Comparison of ENCODE assay signal across 24 cellular contexts in the genomic region with DNA sequence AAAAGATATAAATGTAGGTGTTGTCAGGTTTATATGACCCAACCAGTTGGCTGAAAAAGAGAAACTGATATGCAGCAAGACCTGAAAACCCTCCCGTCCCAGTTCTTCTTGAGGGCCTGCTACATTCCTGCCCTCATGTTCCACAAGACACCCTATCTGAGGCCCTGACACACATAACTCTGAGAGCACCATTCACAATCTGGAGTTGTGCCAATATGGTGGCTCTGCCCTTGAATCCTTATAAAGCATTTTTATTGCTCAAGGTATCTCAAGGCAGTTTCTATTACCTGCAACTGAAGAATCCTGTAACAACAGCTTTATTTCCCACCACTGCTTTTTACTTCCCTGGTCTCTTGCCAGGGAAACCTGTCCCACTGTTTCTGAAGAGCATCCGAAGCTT.
"Had no signal": no experiment of that assay in that cellular context is flagged by ENCODE, and none has a peak within 500 bp of the region (broad histone marks: within the 10 kb centered on the region; RNA-seq: fewer than 3 reads in every experiment).

No MANE protein-coding gene starts in this region.

- DNase-seq: activated CD4-positive, alpha-beta T cell treated with anti-CD3 and anti-CD28 coated beads for 1 hour; activated CD4-positive, alpha-beta T cell treated with anti-CD3 and anti-CD28 coated beads, Interleukin-2, amount 50 U/mL, for 4 hours; activated effector memory CD4-positive, alpha-beta T cell treated with Interleukin-2 at 50 U/mL for 16 hours; activated naive CD4-positive, alpha-beta T cell treated with anti-CD3 and anti-CD28 coated beads, Interleukin-2, amount 10 ng/mL, durations not matched to agents 7 days and 5 days; activated T-cell treated with anti-CD3 and anti-CD28 coated beads, Interleukin-2, amount 50 U/mL, for 48 hours; aorta; brain microvascular endothelial cell; central memory CD4-positive, alpha-beta T cell; effector memory CD4-positive, alpha-beta T cell; foreskin keratinocyte; hypothalamus; nephron progenitor cell; nucleus accumbens; right lobe of liver; stimulated activated CD4-positive, alpha-beta T cell treated with anti-CD3 and anti-CD28 coated beads, Interleukin-15, amount 100 ng/mL, for 24 hours; stimulated activated CD8-positive, alpha-beta memory T cell treated with anti-CD3 and anti-CD28 coated beads, Interleukin-4, amount 100 ng/mL, for 48 hours; stimulated activated naive B cell treated with anti-CD40 and anti-IgM and Interleukin-4, amounts not matched to agents 10 μg/mL and 1 μg/mL and 100 μg/mL, for 72 hours; T-helper 9 cell; testis; upper lobe of right lung had no signal

- H3K27ac ChIP-seq: brain microvascular endothelial cell, foreskin keratinocyte, parathyroid adenoma, right lobe of liver, upper lobe of right lung had no signal

- H3K27ac Mint-ChIP-seq: memory B cell; stimulated activated naive B cell treated with anti-CD40 and anti-IgM and Interleukin-4, amounts not matched to agents 10 μg/mL and 1 μg/mL and 100 μg/mL, for 72 hours had no signal

- H3K4me3 Mint-ChIP-seq: activated naive CD4-positive, alpha-beta T cell treated with anti-CD3 and anti-CD28 coated beads, Interleukin-2, amount 10 ng/mL, durations not matched to agents 7 days and 5 days; memory B cell; nephron progenitor cell; stimulated activated naive B cell treated with anti-CD40 and anti-IgM and Interleukin-4, amounts not matched to agents 10 μg/mL and 1 μg/mL and 100 μg/mL, for 72 hours had no signal

- H3K4me1 ChIP-seq: right lobe of liver had no signal

- H3K9me3 ChIP-seq: right lobe of liver, testis, upper lobe of right lung had no signal

- H3K4me3 ChIP-seq: right lobe of liver, smooth muscle cell, testis, upper lobe of right lung had no signal

- H3K27me3 ChIP-seq: brain microvascular endothelial cell, foreskin keratinocyte, right lobe of liver, testis, upper lobe of right lung had no signal

- H3K27me3 Mint-ChIP-seq: activated naive CD4-positive, alpha-beta T cell treated with anti-CD3 and anti-CD28 coated beads, Interleukin-2, amount 10 ng/mL, durations not matched to agents 7 days and 5 days; memory B cell; stimulated activated naive B cell treated with anti-CD40 and anti-IgM and Interleukin-4, amounts not matched to agents 10 μg/mL and 1 μg/mL and 100 μg/mL, for 72 hours had no signal

- ATAC-seq: foreskin keratinocyte; right lobe of liver; SK-N-SH treated with all-trans-retinoic acid at 6 μM for 48 hours; stimulated activated naive B cell treated with anti-CD40 and anti-IgM and Interleukin-4, amounts not matched to agents 10 μg/mL and 1 μg/mL and 100 μg/mL, for 72 hours; upper lobe of right lung had no signal

- H3K9me3 Mint-ChIP-seq: activated naive CD4-positive, alpha-beta T cell treated with anti-CD3 and anti-CD28 coated beads, Interleukin-2, amount 10 ng/mL, durations not matched to agents 7 days and 5 days; memory B cell; nephron progenitor cell had no signal
